1 cellular context compared by ENCODE assay signal in the genomic region with DNA sequence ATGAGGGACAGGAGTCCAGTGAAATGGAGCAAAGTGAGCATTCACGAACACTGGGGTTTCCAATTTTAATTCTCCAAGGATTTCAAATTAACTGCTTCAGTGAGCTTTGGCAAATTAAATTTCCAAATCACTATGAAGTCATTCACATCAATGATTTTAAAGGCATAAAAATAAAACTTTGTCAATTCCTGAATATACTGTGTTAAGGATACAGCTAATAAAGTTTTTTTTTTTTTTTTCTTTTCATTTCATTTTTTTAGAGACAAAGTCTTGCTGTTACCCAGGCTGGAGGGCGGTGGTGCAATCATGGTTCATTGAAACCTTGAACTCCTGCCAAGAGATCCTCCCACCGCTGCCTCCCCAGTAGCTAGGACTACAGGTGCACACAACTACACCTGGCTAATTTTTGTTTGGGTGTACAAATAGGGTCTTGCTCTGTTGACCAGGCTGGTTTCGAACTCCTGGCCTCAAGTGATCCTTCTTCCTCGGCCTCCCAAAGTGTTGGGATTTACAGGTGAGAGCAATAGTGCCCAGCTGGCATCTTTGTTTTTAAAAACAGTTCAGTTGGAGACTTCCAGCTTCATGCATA.
TF ChIP-seq lines count a peak whose summit lies in the region.

No MANE protein-coding gene starts in this region.

TF ChIP-seq in K562, 482 proteins besides CTCF, POLR2A, EP300 and RAD21:
- TF ChIP-seq, protein P1, sequence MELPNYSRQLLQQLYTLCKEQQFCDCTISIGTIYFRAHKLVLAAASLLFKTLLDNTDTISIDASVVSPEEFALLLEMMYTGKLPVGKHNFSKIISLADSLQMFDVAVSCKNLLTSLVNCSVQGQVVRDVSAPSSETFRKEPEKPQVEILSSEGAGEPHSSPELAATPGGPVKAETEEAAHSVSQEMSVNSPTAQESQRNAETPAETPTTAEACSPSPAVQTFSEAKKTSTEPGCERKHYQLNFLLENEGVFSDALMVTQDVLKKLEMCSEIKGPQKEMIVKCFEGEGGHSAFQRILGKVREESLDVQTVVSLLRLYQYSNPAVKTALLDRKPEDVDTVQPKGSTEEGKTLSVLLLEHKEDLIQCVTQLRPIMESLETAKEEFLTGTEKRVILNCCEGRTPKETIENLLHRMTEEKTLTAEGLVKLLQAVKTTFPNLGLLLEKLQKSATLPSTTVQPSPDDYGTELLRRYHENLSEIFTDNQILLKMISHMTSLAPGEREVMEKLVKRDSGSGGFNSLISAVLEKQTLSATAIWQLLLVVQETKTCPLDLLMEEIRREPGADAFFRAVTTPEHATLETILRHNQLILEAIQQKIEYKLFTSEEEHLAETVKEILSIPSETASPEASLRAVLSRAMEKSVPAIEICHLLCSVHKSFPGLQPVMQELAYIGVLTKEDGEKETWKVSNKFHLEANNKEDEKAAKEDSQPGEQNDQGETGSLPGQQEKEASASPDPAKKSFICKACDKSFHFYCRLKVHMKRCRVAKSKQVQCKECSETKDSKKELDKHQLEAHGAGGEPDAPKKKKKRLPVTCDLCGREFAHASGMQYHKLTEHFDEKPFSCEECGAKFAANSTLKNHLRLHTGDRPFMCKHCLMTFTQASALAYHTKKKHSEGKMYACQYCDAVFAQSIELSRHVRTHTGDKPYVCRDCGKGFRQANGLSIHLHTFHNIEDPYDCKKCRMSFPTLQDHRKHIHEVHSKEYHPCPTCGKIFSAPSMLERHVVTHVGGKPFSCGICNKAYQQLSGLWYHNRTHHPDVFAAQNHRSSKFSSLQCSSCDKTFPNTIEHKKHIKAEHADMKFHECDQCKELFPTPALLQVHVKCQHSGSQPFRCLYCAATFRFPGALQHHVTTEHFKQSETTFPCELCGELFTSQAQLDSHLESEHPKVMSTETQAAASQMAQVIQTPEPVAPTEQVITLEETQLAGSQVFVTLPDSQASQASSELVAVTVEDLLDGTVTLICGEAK (IDR thresholded peaks at IDR 0.05): peak; percentile 74
- TF ChIP-seq, protein P1 (CRISPR knock-in tag; IDR thresholded peaks at IDR 0.05): peak; percentile 66; the same call in 1 of the 2 replicates
- no peak for TF ChIP-seq DDX20 (tag; IDR thresholded peaks at IDR 0.05; ENCODE audit: low read depth)
- no peak for TF ChIP-seq HDAC2 (IDR thresholded peaks at IDR 0.05)
- TF ChIP-seq, protein P2, sequence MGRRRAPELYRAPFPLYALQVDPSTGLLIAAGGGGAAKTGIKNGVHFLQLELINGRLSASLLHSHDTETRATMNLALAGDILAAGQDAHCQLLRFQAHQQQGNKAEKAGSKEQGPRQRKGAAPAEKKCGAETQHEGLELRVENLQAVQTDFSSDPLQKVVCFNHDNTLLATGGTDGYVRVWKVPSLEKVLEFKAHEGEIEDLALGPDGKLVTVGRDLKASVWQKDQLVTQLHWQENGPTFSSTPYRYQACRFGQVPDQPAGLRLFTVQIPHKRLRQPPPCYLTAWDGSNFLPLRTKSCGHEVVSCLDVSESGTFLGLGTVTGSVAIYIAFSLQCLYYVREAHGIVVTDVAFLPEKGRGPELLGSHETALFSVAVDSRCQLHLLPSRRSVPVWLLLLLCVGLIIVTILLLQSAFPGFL (CRISPR knock-in tag; IDR thresholded peaks at IDR 0.05): no peak
